Comparison of ENCODE assay signal across 1 cellular context in the genomic region with DNA sequence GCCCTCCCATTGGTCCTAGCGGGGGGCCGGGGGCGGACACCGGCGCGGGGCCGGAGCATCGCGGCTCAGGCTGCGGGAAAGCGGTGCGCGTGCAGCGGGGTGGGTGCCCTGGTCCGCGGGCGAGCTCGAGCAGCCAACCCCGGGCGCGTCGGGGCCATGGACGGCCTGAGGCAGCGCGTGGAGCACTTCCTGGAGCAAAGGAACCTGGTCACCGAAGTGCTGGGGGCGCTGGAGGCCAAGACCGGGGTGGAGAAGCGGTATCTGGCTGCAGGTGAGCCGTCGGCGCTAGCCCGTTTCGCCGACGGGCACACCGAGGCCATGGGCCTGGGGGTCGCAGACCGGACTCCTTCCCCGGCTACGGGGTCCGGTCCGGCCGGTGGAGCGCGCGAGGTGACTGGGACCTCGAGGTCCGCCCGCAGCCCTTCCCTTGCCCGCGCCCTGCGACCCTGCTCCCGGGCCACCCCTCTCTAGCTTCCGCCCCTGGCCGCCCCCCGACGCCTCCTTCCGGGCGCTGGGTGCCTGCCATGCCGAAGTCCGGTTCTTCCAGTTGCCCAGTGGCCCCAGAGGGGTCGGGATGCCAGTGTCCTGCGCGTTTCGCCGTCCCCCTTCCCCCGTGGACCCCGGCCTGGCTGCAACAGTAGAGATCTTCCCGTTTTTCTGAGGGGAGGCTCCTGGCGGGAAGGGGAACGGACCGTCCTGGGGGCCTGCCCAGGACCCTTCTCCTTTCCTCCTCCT.
TF ChIP-seq lines count a peak whose summit lies in the region.

A gene (plus strand): TSS at position 68 of the 735 bp plus-strand sequence. CDS start 89 bp downstream, at position 157.

TF ChIP-seq in endothelial cell of umbilical vein, 7 proteins besides CTCF, POLR2A, EP300 and RAD21 (continued from another document):
- TF ChIP-seq EZH2 (IDR thresholded peaks at IDR 0.05; ENCODE audit: borderline replicate concordance, low read depth, low read length, severe bottlenecking) (no peak), FOS (IDR thresholded peaks at IDR 0.05; ENCODE audit: borderline replicate concordance, insufficient read depth, low read length) (no peak)
- TF ChIP-seq, protein P1, sequence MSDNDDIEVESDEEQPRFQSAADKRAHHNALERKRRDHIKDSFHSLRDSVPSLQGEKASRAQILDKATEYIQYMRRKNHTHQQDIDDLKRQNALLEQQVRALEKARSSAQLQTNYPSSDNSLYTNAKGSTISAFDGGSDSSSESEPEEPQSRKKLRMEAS (IDR thresholded peaks at IDR 0.05; ENCODE audit: insufficient read depth, insufficient read length): no peak
